Comparison of ENCODE assay signal across 12 cellular contexts in genomic region chr6:32174416-32174815, GRCh38. TPM values are rescaled to one million over a fixed set of nuclear protein-coding genes. Genes with fewer than 3 reads are reported as not detected.
DNase-seq lines count a peak whose midpoint lies in the region; ATAC-seq and TF ChIP-seq lines count a peak whose summit lies in the region.
"Had no signal": no experiment of that assay in that cellular context is flagged by ENCODE, and none has a peak within 500 bp of the region (broad histone marks: within the 10 kb centered on the region; RNA-seq: fewer than 3 reads in every experiment).

No MANE protein-coding gene starts in this region.

- H3K4me2 ChIP-seq in SK-N-SH (peak overlapping the region; percentile 81), OCI-LY3 (ENCODE audit: low read length) (0 out of 2 replicates have a peak overlapping the region, but pooled peaks have one; percentile 93), neural cell (ENCODE audit: low read length) (peak overlapping the region; percentile 88)

- DNase-seq in SK-N-SH = no peak
- DNase-seq in effector memory CD8-positive, alpha-beta T cell = no peak
- DNase-seq in A172 (ENCODE audit: low spot score) = no peak
- DNase-seq in mucosa of gallbladder (ENCODE audit: low spot score) = no peak
- DNase-seq in islet precursor cell = no peak
- DNase-seq: brain microvascular endothelial cell, SIG-M5, upper lobe of left lung had no signal

- H3K36me3 ChIP-seq in SK-N-SH (replicated peaks in 1 of 2; ENCODE audit: control insufficient read depth in 1 of 2, insufficient read depth in 2 of 2, low read length in 1 of 2) = peaks cover 0 to 15% of the 10 kb centered on the region in 2 experiments
- no peaks in the 10 kb centered on the region for H3K36me3 ChIP-seq in OCI-LY3 (replicated peaks; ENCODE audit: low read depth, low read length)
- H3K36me3 ChIP-seq in neural cell (ENCODE audit: insufficient read depth, low read length) = no peaks in the 10 kb centered on the region

- H3K79me2 ChIP-seq in SK-N-SH (ENCODE audit: insufficient read depth) (peaks cover 53% of the 10 kb centered on the region), OCI-LY3 (ENCODE audit: low read length) (peaks cover 26% of the 10 kb centered on the region), neural cell (replicated peaks; ENCODE audit: insufficient read depth, low read length) (peaks cover 41% of the 10 kb centered on the region)

- H3K4me1 ChIP-seq in SK-N-SH (ENCODE audit: control insufficient read depth in 1 of 2, insufficient read depth in 2 of 2, low read depth in 1 of 2, low read length in 1 of 2) (peaks cover 11 to 36% of the 10 kb centered on the region in 2 experiments; a peak in 3 of 4 replicates), OCI-LY3 (ENCODE audit: low read length) (peaks cover 20% of the 10 kb centered on the region)

- H3F3A ChIP-seq in SK-N-SH (replicated peaks; ENCODE audit: insufficient read depth) (peaks cover 13% of the 10 kb centered on the region), neural cell (ENCODE audit: insufficient read depth, low read length, poor library complexity, severe bottlenecking) (peaks cover 4% of the 10 kb centered on the region)

- no peaks in the 10 kb centered on the region for H3K9me3 ChIP-seq in SK-N-SH
- H3K9me3 ChIP-seq in OCI-LY3 (ENCODE audit: insufficient read depth, low read length) = no peaks in the 10 kb centered on the region
- no peaks in the 10 kb centered on the region for H3K9me3 ChIP-seq in neural cell (ENCODE audit: low read length)
- H3K9me3 ChIP-seq: upper lobe of left lung had no signal

- peaks cover 45 to 51% of the 10 kb centered on the region in 2 donors for H3K4me1 Mint-ChIP-seq in effector memory CD8-positive, alpha-beta T cell (ENCODE audit: low read depth in 2 of 2)

- no peaks in the 10 kb centered on the region for H3K27me3 ChIP-seq in SK-N-SH (ENCODE audit: insufficient read depth)
- no peaks in the 10 kb centered on the region for H3K27me3 ChIP-seq in OCI-LY3 (ENCODE audit: low read depth, low read length)
- no peaks in the 10 kb centered on the region for H3K27me3 ChIP-seq in neural cell (ENCODE audit: insufficient read depth, low read depth, low read length)
- H3K27me3 ChIP-seq: brain microvascular endothelial cell, upper lobe of left lung had no signal

- no peak overlapping the region for H2AFZ ChIP-seq in SK-N-SH (ENCODE audit: low read depth)
- no peak overlapping the region for H2AFZ ChIP-seq in OCI-LY3 (ENCODE audit: low read depth, low read length)
- H2AFZ ChIP-seq in neural cell (ENCODE audit: low read depth, low read length) = no peak overlapping the region

- H3K9me2 ChIP-seq in SK-N-SH (no peaks in the 10 kb centered on the region), neural cell (ENCODE audit: insufficient read depth, low read length) (no peaks in the 10 kb centered on the region)

- H3K9ac ChIP-seq in SK-N-SH (no peak overlapping the region), OCI-LY3 (ENCODE audit: low read length) (no peak overlapping the region), neural cell (ENCODE audit: low read length) (no peak overlapping the region)

- no peak for TF ChIP-seq EP300 in SK-N-SH (IDR thresholded peaks at IDR 0.05; ENCODE audit: borderline replicate concordance in 1 of 2, low read depth in 1 of 2, low read length in 1 of 2)
- no peak for TF ChIP-seq EP300 in neural cell (conservative IDR thresholded peaks at IDR 0.05; ENCODE audit: poor library complexity, severe bottlenecking)

- CTCF ChIA-PET in SK-N-SH (lab: Yijun Ruan, JAX) = no interaction called here

- TF ChIP-seq CTCF in SK-N-SH (IDR thresholded peaks at IDR 0.05) = no peak
- TF ChIP-seq CTCF in OCI-LY3 (IDR thresholded peaks at IDR 0.05; ENCODE audit: low read depth, low read length) = no peak
- no peak for TF ChIP-seq CTCF in neural cell (IDR thresholded peaks at IDR 0.05; ENCODE audit: poor library complexity, severe bottlenecking)

- H3K4me3 Mint-ChIP-seq in effector memory CD8-positive, alpha-beta T cell = peak overlapping the region; percentile 3 to 69

- H3K27me3 Mint-ChIP-seq in effector memory CD8-positive, alpha-beta T cell = no peaks in the 10 kb centered on the region

- peaks cover 9% of the 10 kb centered on the region for H3K36me3 Mint-ChIP-seq in effector memory CD8-positive, alpha-beta T cell (ENCODE audit: insufficient read depth)

- 0 out of 4 replicates have a peak overlapping the region, but pooled peaks of 1 of the 2 experiments have one; percentile 17 for H3K27ac ChIP-seq in SK-N-SH (ENCODE audit: low read depth in 2 of 2, low read length in 1 of 2)
- no peak overlapping the region for H3K27ac ChIP-seq in OCI-LY3 (ENCODE audit: low read length)
- H3K27ac ChIP-seq in neural cell (ENCODE audit: low read length) = no peak overlapping the region
- H3K27ac ChIP-seq: brain microvascular endothelial cell had no signal

- H3K27ac Mint-ChIP-seq in effector memory CD8-positive, alpha-beta T cell = no peak overlapping the region

- H3K9me3 Mint-ChIP-seq in effector memory CD8-positive, alpha-beta T cell = no peaks in the 10 kb centered on the region

- H4K20me1 ChIP-seq in SK-N-SH (ENCODE audit: insufficient read depth) (no peaks in the 10 kb centered on the region), OCI-LY3 (ENCODE audit: insufficient read depth, low read length) (no peaks in the 10 kb centered on the region), neural cell (ENCODE audit: insufficient read depth) (no peaks in the 10 kb centered on the region)

- WGBS in SK-N-SH (ENCODE audit: low lambda C conversion rate) = 88% methylated on average over 1 of the region's 1 CpG

- TF ChIP-seq RAD21 in SK-N-SH (IDR thresholded peaks at IDR 0.05; ENCODE audit: low read length) (no peak), neural cell (conservative IDR thresholded peaks at IDR 0.05) (no peak)

- H3K4me3 ChIP-seq in SK-N-SH (ENCODE audit: low read depth in 2 of 2, low read length in 1 of 2) (peak overlapping the region in 1 of 2 experiments; percentile 84; a peak in 2 of 4 replicates), OCI-LY3 (ENCODE audit: low read length) (no peak overlapping the region), neural cell (ENCODE audit: low read length) (peak overlapping the region; percentile 91)

- POLR2A ChIA-PET in SK-N-SH (lab: Yijun Ruan, JAX) = no interaction called here

- no peak for ATAC-seq in SK-N-SH treated with all-trans-retinoic acid at 6 μM for 48 hours
- ATAC-seq in effector memory CD8-positive, alpha-beta T cell (replicated peaks) = no peak
- ATAC-seq: left lobe of liver had no signal

TF ChIP-seq in SK-N-SH treated with all-trans-retinoic acid at 6 μM for 48 hours, 23 proteins besides CTCF, POLR2A, EP300 and RAD21 (continues in another document):
- TF ChIP-seq ARNTL (CRISPR knock-in tag; IDR thresholded peaks at IDR 0.05; ENCODE audit: borderline replicate concordance, low read depth) (no peak), ZNF70 (CRISPR knock-in tag; IDR thresholded peaks at IDR 0.05) (no peak)

TF ChIP-seq in neural cell, 6 proteins besides CTCF, POLR2A, EP300 and RAD21 (continues in another document):
- no peak for TF ChIP-seq SMC3 (conservative IDR thresholded peaks at IDR 0.05; ENCODE audit: poor library complexity)
- no peak for TF ChIP-seq POLR2AphosphoS5 (IDR thresholded peaks at IDR 0.05)
- no peak for TF ChIP-seq EZH2 (IDR thresholded peaks at IDR 0.05; ENCODE audit: borderline replicate concordance, insufficient read depth, low read length, poor library complexity, severe bottlenecking)
- no peak for TF ChIP-seq TAF1 (IDR thresholded peaks at IDR 0.05; ENCODE audit: low read depth)

RNA-seq across cellular contexts. Expression of gene AGPAT1, which starts 1.5 kb away (rescaled TPM):
- 118 and 122 TPM in 2 replicates for polyA plus RNA-seq in SK-N-SH (2012; rRNA removed)
- polyA plus RNA-seq in SK-N-SH (2012; cell fraction: cytosol; rRNA removed) = 59.9 and 92.2 TPM in 2 replicates
- 85.0 and 85.2 TPM in 2 replicates for polyA plus RNA-seq in SK-N-SH (2012; cell fraction: nucleus; rRNA removed)
- 24.7 and 28.4 TPM in 2 replicates for polyA plus RNA-seq in neural cell
- 25.1 and 29.4 TPM in 2 replicates for polyA minus RNA-seq in neural cell
- total RNA-seq in A172 (2014; rRNA removed; shearing (Covaris generic)) = 29.6 and 36.2 TPM in 2 replicates
- total RNA-seq in mucosa of gallbladder = 88.4 TPM

RNA-seq across cellular contexts. Expression of gene RNF5, which starts 3.8 kb away (rescaled TPM):
- polyA plus RNA-seq in SK-N-SH (2012; rRNA removed) = 74.8 and 110 TPM in 2 replicates
- polyA plus RNA-seq in SK-N-SH (2012; cell fraction: cytosol; rRNA removed) = 90.1 and 105 TPM in 2 replicates
- polyA plus RNA-seq in SK-N-SH (2012; cell fraction: nucleus; rRNA removed) = 11.7 and 31.8 TPM in 2 replicates
- 342 and 369 TPM in 2 replicates for polyA plus RNA-seq in neural cell
- polyA minus RNA-seq in neural cell = 130 and 154 TPM in 2 replicates
- total RNA-seq in A172 (2014; rRNA removed; shearing (Covaris generic)) = 59.4 and 61.7 TPM in 2 replicates
- total RNA-seq in mucosa of gallbladder = 93.1 TPM

RNA-seq across cellular contexts. Expression of gene AGER, which starts 9.6 kb away (rescaled TPM):
- polyA plus RNA-seq in SK-N-SH (2012; rRNA removed) = 2.9 and 3.5 TPM in 2 replicates
- polyA plus RNA-seq in SK-N-SH (2012; cell fraction: cytosol; rRNA removed) = 0.68 and 0.80 TPM in 2 replicates
- polyA plus RNA-seq in SK-N-SH (2012; cell fraction: nucleus; rRNA removed) = 25.0 and 43.7 TPM in 2 replicates
- 7.2 and 7.5 TPM in 2 replicates for polyA plus RNA-seq in neural cell
- polyA minus RNA-seq in neural cell = 0.49 and 1.0 TPM in 2 replicates
- total RNA-seq in A172 (2014; rRNA removed; shearing (Covaris generic)) = 0.60 and 2.2 TPM in 2 replicates
- total RNA-seq in mucosa of gallbladder = 11.8 TPM

RNA-seq across cellular contexts. Expression of gene EGFL8, which starts 10.0 kb away (rescaled TPM):
- polyA plus RNA-seq in SK-N-SH (2012; rRNA removed) (7.7 and 10.7 TPM in 2 replicates), neural cell (22.1 and 22.4 TPM in 2 replicates)
- 2.2 and 2.3 TPM in 2 replicates for polyA plus RNA-seq in SK-N-SH (2012; cell fraction: cytosol; rRNA removed)
- polyA plus RNA-seq in SK-N-SH (2012; cell fraction: nucleus; rRNA removed) = 80.4 and 108 TPM in 2 replicates
- 2.2 and 2.5 TPM in 2 replicates for polyA minus RNA-seq in neural cell
- total RNA-seq in A172 (2014; rRNA removed; shearing (Covaris generic)) = 1.9 and 4.9 TPM in 2 replicates
- total RNA-seq in mucosa of gallbladder = 13.6 TPM

RNA-seq across cellular contexts. Expression of gene PBX2, which starts 15.6 kb away (rescaled TPM):
- 74.5 and 83.1 TPM in 2 replicates for polyA plus RNA-seq in SK-N-SH (2012; rRNA removed)
- polyA plus RNA-seq in SK-N-SH (2012; cell fraction: cytosol; rRNA removed) = 29.4 and 45.5 TPM in 2 replicates
- polyA plus RNA-seq in SK-N-SH (2012; cell fraction: nucleus; rRNA removed) = 180 and 230 TPM in 2 replicates
- 53.2 and 78.7 TPM in 2 replicates for polyA plus RNA-seq in neural cell
- polyA minus RNA-seq in neural cell = 83.3 and 91.3 TPM in 2 replicates
- total RNA-seq in A172 (2014; rRNA removed; shearing (Covaris generic)) = 18.1 and 21.4 TPM in 2 replicates
- 95.0 TPM for total RNA-seq in mucosa of gallbladder
